ENCODE assay signal across 8 cellular contexts in genomic region chr2:14633451-14634211, GRCh38. TPM values are rescaled to one million over a fixed set of nuclear protein-coding genes. Genes with fewer than 3 reads are reported as not detected.
DNase-seq lines count a peak whose midpoint lies in the region; ATAC-seq and TF ChIP-seq lines count a peak whose summit lies in the region.

No MANE protein-coding gene starts in this region.

- H3K4me3 Mint-ChIP-seq in chondrocyte (ENCODE audit: unreplicated experiment): no peak overlapping the region

- peak overlapping the region; percentile 52; the same call in 1 of the 2 replicates for H3K4me3 ChIP-seq in PC-9
- H3K4me3 ChIP-seq in heart right ventricle: peak overlapping the region in 9 of 10 donors; percentile 43 to 65 (median 54)
- peak overlapping the region; percentile 62 for H3K4me3 ChIP-seq in psoas muscle

- ATAC-seq in heart right ventricle: no peak
- no peak for ATAC-seq in psoas muscle
- no peak for ATAC-seq in HG03432 (IDR thresholded peaks at IDR 0.05; ENCODE audit: unreplicated experiment)

- intact Hi-C loops in PC-9 (cut with micrococcal nuclease; ENCODE audit: unreplicated experiment) (loop anchor here (1.0 to 10.0 kb wide), 5 partner anchors 109 to 951 kb away; no protein-coding TSS in a partner anchor), heart right ventricle (cut with DNase I) (loop anchor here in 4 of 10 donors (5.0 to 10.0 kb wide), 3 partner anchors 99 to 944 kb away; no protein-coding TSS in a partner anchor), psoas muscle (cut with DNase I) (no loop called here)

- peak overlapping the region; percentile 71 for H3K4me2 ChIP-seq in PC-9

- H3K79me2 ChIP-seq in PC-9 (ENCODE audit: low read depth): no peaks in the 10 kb centered on the region

- TF ChIP-seq CTCF in PC-9 (conservative IDR thresholded peaks at IDR 0.05) (no peak), heart right ventricle (IDR thresholded peaks at IDR 0.05) (no peak), psoas muscle (IDR thresholded peaks at IDR 0.05) (no peak), chondrocyte (IDR thresholded peaks at IDR 0.05) (no peak)

- POLR2A ChIA-PET in PC-9 (lab: Charles Lee; ENCODE audit: unreplicated experiment): interaction anchor here (0.5 to 0.9 kb wide), 2 partner anchors 110 to 1039 kb away, joined by 3 to 4 read pairs; no protein-coding TSS in a partner anchor

- H3K9me3 ChIP-seq in PC-9 (ENCODE audit: insufficient read depth, low read depth) (no peaks in the 10 kb centered on the region), heart right ventricle (no peaks in the 10 kb centered on the region), psoas muscle (no peaks in the 10 kb centered on the region)

- no peaks in the 10 kb centered on the region for H3F3A ChIP-seq in PC-9 (ENCODE audit: insufficient read depth, low read depth)

- 3 to 4% methylated on average over 43 of the region's 43 CpGs for WGBS in heart right ventricle, 2 donors
- WGBS in psoas muscle, 3 donors: 1 to 2% (median 1%) methylated on average over 42 to 43 of the region's 43 CpGs

- DNase-seq in ELF-1 (ENCODE audit: low read depth, low spot score) (peak; percentile 1), PC-9 (no peak), heart right ventricle (peak in 1 of 2 donors; percentile 11), psoas muscle (peak in 1 of 2 donors; percentile 48), activated gamma-delta T cell treated with Interleukin-2 at 50 U/mL for 16 hours (no peak), chondrocyte (ENCODE audit: low spot score) (no peak)
- no peak for DNase-seq in stimulated activated CD4-positive, alpha-beta T cell treated with anti-CD3 and anti-CD28 coated beads, Interleukin-12 subunit alpha, Interleukin-12 subunit beta, amount 100 ng/mL, for 4 hours

- CTCF ChIA-PET in PC-9 (lab: Charles Lee): interaction anchor here (0.5 kb wide), 1 partner anchor 45 kb away, joined by 6 read pairs; no protein-coding TSS in a partner anchor

- no peaks in the 10 kb centered on the region for H3K4me1 ChIP-seq in PC-9 (replicated peaks; ENCODE audit: insufficient read depth)
- H3K4me1 ChIP-seq in heart right ventricle: peaks cover 7 to 41% (median 17%) of the 10 kb centered on the region in 9 donors
- peaks cover 8% of the 10 kb centered on the region for H3K4me1 ChIP-seq in psoas muscle

- H3K9me2 ChIP-seq in PC-9 (ENCODE audit: insufficient read depth): no peaks in the 10 kb centered on the region

- H3K27me3 ChIP-seq in PC-9 (ENCODE audit: insufficient read depth, low read depth) (peaks cover 18% of the 10 kb centered on the region; the same call in 1 of the 2 replicates), heart right ventricle (peaks cover 13 to 79% (median 64%) of the 10 kb centered on the region in 7 donors), psoas muscle (ENCODE audit: insufficient read depth in 3 of 3, low read length in 2 of 3) (peaks cover 0 to 67% (median 13%) of the 10 kb centered on the region in 3 donors)

- peaks cover 65% of the 10 kb centered on the region for H3K27me3 Mint-ChIP-seq in chondrocyte (ENCODE audit: low read depth)

- no TSS peak for BruUV-seq in PC-9 (replicated peaks; lab: Mats Ljungman, UMichigan)

- H3K27ac ChIP-seq in PC-9: no peak overlapping the region
- H3K27ac ChIP-seq in heart right ventricle: no peak overlapping the region
- no peak overlapping the region for H3K27ac ChIP-seq in psoas muscle

- no peaks in the 10 kb centered on the region for H3K36me3 Mint-ChIP-seq in chondrocyte (ENCODE audit: low read depth)

- H2AFZ ChIP-seq in PC-9: no peak overlapping the region

- no peaks in the 10 kb centered on the region for H3K36me3 ChIP-seq in PC-9 (ENCODE audit: low read depth)
- no peaks in the 10 kb centered on the region for H3K36me3 ChIP-seq in heart right ventricle
- H3K36me3 ChIP-seq in psoas muscle (ENCODE audit: insufficient read depth in 1 of 2, low read depth in 1 of 2): no peaks in the 10 kb centered on the region

- no peak overlapping the region for H3K27ac Mint-ChIP-seq in chondrocyte (ENCODE audit: unreplicated experiment)

- H4K20me1 ChIP-seq in PC-9 (ENCODE audit: insufficient read depth): no peaks in the 10 kb centered on the region

- no peaks in the 10 kb centered on the region for H3K9me3 Mint-ChIP-seq in chondrocyte (ENCODE audit: low read depth)

- peaks cover 19% of the 10 kb centered on the region for H3K4me1 Mint-ChIP-seq in chondrocyte (ENCODE audit: low read depth)

RNA-seq across cellular contexts. Expression of gene LRATD1, which starts 1.1 kb away (rescaled TPM):
- total RNA-seq in PC-9 (2021) (3.8 TPM in 2 replicates), heart right ventricle (1 to 10 TPM in 7 of 10 donors, under 1 TPM in 3; 0.23 to 3.6 (median 1.5) TPM), psoas muscle (1 to 10 TPM in 1 of 4 donors, under 1 TPM in 3; 0.25 to 3.5 (median 0.62) TPM), chondrocyte (not detected in 3 replicates)
- polyA plus RNA-seq in heart right ventricle (1 to 10 TPM in 1 of 2 donors, under 1 TPM in 1; 0.13 to 1.1 TPM), psoas muscle (1 to 10 TPM in 1 of 3 donors, under 1 TPM in 2; 0.22 to 1.4 (median 0.28) TPM)
